ENCODE assay signal across 1 cellular context in the genomic region with DNA sequence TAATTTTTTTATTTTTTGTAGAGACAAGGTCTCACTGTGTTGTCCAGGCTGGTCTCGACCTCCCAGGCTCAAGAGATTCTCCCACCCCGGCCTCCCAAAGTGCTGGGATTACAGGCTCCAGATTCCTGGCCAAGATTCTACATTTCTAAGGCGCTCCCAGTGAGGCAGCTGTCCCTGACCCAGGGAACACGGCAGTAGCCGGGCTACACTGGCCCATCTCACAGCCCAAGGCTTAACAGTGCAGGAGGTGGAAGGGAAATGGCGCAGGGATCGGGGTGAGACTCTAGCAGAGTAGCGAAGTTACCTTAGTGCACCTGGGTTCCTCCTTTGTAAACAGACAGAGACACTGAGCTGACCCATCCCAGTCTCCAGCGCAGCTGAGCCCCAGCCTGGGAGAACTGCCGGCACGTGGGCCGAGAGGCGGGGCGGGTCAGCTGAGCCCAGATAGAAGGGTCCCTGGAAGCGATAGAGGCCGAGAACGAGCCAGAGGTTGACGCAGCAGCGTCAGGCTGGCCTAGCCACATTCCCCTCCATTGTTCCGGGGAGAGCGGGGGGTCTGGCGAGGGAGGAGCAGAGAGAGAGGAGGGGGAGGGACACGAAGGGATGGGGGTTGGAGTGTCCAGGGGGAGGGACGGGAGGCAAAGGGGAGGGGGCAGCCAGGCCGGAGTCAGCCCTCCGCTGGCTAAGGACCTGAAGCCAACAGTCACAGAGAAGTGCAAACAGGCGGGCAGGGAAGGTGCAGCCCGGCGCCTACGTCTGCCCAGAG.
TF ChIP-seq lines count a peak whose summit lies in the region.

No MANE protein-coding gene starts in this region.

TF ChIP-seq in K562, 482 proteins besides CTCF, POLR2A, EP300 and RAD21 (continued from another document and continues in another):
- TF ChIP-seq CBX8 (IDR thresholded peaks at IDR 0.05; ENCODE audit: borderline replicate concordance, extremely low read depth, low read depth, low read length, poor library complexity, severe bottlenecking) (no peak), PPARD (CRISPR knock-in tag; IDR thresholded peaks at IDR 0.05) (no peak), YBX1 (IDR thresholded peaks at IDR 0.05) (no peak), HCFC1 (IDR thresholded peaks at IDR 0.05; ENCODE audit: low read depth, low read length) (no peak), SAFB (IDR thresholded peaks at IDR 0.05; ENCODE audit: borderline replicate concordance, low read depth, low read length) (no peak), EWSR1 (IDR thresholded peaks at IDR 0.05; ENCODE audit: borderline replicate concordance, low read depth, partially characterized antibody) (no peak), SAP30 (IDR thresholded peaks at IDR 0.05; ENCODE audit: borderline replicate concordance, insufficient read depth, low read depth, low read length, poor library complexity, severe bottlenecking) (peak; percentile 48), ZNF436 (CRISPR knock-in tag; IDR thresholded peaks at IDR 0.05) (no peak), ETV6 (IDR thresholded peaks at IDR 0.05; ENCODE audit: borderline replicate concordance in 1 of 2, low read depth in 2 of 2, low read length in 1 of 2) (no peak), ETV6 (CRISPR knock-in tag; IDR thresholded peaks at IDR 0.05; ENCODE audit: borderline replicate concordance) (no peak), HLTF (IDR thresholded peaks at IDR 0.05) (no peak), SMARCE1 (IDR thresholded peaks at IDR 0.05) (no peak), TBL1XR1 (IDR thresholded peaks at IDR 0.05; ENCODE audit: low read length in 2 of 2) (no peak), ZKSCAN1 (IDR thresholded peaks at IDR 0.05; ENCODE audit: low read depth, low read length) (no peak), ZNF584 (CRISPR knock-in tag; IDR thresholded peaks at IDR 0.05; ENCODE audit: low read depth) (no peak), DACH1 (IDR thresholded peaks at IDR 0.05; ENCODE audit: partially characterized antibody) (peak; percentile 51), RB1 (IDR thresholded peaks at IDR 0.05; ENCODE audit: low read depth) (no peak), CXXC5 (CRISPR knock-in tag; IDR thresholded peaks at IDR 0.05) (peak; percentile 26; the same call in 1 of the 2 replicates), MCM7 (IDR thresholded peaks at IDR 0.05) (no peak), FIP1L1 (IDR thresholded peaks at IDR 0.05; ENCODE audit: low read depth, low read length, poor library complexity, severe bottlenecking) (no peak), ZNF282 (CRISPR knock-in tag; IDR thresholded peaks at IDR 0.05) (no peak), ATF7 (IDR thresholded peaks at IDR 0.05) (no peak), NFXL1 (CRISPR knock-in tag; IDR thresholded peaks at IDR 0.05) (no peak), STAT5B (CRISPR knock-in tag; IDR thresholded peaks at IDR 0.05) (no peak), BHLHE40 (IDR thresholded peaks at IDR 0.05; ENCODE audit: low read length) (peak; percentile 91)
- TF ChIP-seq, protein P1, sequence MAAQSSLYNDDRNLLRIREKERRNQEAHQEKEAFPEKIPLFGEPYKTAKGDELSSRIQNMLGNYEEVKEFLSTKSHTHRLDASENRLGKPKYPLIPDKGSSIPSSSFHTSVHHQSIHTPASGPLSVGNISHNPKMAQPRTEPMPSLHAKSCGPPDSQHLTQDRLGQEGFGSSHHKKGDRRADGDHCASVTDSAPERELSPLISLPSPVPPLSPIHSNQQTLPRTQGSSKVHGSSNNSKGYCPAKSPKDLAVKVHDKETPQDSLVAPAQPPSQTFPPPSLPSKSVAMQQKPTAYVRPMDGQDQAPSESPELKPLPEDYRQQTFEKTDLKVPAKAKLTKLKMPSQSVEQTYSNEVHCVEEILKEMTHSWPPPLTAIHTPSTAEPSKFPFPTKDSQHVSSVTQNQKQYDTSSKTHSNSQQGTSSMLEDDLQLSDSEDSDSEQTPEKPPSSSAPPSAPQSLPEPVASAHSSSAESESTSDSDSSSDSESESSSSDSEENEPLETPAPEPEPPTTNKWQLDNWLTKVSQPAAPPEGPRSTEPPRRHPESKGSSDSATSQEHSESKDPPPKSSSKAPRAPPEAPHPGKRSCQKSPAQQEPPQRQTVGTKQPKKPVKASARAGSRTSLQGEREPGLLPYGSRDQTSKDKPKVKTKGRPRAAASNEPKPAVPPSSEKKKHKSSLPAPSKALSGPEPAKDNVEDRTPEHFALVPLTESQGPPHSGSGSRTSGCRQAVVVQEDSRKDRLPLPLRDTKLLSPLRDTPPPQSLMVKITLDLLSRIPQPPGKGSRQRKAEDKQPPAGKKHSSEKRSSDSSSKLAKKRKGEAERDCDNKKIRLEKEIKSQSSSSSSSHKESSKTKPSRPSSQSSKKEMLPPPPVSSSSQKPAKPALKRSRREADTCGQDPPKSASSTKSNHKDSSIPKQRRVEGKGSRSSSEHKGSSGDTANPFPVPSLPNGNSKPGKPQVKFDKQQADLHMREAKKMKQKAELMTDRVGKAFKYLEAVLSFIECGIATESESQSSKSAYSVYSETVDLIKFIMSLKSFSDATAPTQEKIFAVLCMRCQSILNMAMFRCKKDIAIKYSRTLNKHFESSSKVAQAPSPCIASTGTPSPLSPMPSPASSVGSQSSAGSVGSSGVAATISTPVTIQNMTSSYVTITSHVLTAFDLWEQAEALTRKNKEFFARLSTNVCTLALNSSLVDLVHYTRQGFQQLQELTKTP (IDR thresholded peaks at IDR 0.05; ENCODE audit: low read depth in 1 of 2, partially characterized antibody in 2 of 2): no peak
- TF ChIP-seq, protein P2, sequence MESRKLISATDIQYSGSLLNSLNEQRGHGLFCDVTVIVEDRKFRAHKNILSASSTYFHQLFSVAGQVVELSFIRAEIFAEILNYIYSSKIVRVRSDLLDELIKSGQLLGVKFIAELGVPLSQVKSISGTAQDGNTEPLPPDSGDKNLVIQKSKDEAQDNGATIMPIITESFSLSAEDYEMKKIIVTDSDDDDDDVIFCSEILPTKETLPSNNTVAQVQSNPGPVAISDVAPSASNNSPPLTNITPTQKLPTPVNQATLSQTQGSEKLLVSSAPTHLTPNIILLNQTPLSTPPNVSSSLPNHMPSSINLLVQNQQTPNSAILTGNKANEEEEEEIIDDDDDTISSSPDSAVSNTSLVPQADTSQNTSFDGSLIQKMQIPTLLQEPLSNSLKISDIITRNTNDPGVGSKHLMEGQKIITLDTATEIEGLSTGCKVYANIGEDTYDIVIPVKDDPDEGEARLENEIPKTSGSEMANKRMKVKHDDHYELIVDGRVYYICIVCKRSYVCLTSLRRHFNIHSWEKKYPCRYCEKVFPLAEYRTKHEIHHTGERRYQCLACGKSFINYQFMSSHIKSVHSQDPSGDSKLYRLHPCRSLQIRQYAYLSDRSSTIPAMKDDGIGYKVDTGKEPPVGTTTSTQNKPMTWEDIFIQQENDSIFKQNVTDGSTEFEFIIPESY (CRISPR knock-in tag; IDR thresholded peaks at IDR 0.05): no peak
- TF ChIP-seq, protein P3, sequence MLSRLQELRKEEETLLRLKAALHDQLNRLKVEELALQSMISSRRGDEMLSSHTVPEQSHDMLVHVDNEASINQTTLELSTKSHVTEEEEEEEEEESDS (CRISPR knock-in tag; IDR thresholded peaks at IDR 0.05): no peak
- TF ChIP-seq, protein P4, sequence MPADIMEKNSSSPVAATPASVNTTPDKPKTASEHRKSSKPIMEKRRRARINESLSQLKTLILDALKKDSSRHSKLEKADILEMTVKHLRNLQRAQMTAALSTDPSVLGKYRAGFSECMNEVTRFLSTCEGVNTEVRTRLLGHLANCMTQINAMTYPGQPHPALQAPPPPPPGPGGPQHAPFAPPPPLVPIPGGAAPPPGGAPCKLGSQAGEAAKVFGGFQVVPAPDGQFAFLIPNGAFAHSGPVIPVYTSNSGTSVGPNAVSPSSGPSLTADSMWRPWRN (IDR thresholded peaks at IDR 0.05; ENCODE audit: low read depth): no peak
- TF ChIP-seq, protein P5, sequence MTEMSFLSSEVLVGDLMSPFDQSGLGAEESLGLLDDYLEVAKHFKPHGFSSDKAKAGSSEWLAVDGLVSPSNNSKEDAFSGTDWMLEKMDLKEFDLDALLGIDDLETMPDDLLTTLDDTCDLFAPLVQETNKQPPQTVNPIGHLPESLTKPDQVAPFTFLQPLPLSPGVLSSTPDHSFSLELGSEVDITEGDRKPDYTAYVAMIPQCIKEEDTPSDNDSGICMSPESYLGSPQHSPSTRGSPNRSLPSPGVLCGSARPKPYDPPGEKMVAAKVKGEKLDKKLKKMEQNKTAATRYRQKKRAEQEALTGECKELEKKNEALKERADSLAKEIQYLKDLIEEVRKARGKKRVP (CRISPR knock-in tag; IDR thresholded peaks at IDR 0.05): no peak
- TF ChIP-seq, protein P6, sequence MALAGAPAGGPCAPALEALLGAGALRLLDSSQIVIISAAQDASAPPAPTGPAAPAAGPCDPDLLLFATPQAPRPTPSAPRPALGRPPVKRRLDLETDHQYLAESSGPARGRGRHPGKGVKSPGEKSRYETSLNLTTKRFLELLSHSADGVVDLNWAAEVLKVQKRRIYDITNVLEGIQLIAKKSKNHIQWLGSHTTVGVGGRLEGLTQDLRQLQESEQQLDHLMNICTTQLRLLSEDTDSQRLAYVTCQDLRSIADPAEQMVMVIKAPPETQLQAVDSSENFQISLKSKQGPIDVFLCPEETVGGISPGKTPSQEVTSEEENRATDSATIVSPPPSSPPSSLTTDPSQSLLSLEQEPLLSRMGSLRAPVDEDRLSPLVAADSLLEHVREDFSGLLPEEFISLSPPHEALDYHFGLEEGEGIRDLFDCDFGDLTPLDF (CRISPR knock-in tag; IDR thresholded peaks at IDR 0.05): no peak
- TF ChIP-seq, protein P7, sequence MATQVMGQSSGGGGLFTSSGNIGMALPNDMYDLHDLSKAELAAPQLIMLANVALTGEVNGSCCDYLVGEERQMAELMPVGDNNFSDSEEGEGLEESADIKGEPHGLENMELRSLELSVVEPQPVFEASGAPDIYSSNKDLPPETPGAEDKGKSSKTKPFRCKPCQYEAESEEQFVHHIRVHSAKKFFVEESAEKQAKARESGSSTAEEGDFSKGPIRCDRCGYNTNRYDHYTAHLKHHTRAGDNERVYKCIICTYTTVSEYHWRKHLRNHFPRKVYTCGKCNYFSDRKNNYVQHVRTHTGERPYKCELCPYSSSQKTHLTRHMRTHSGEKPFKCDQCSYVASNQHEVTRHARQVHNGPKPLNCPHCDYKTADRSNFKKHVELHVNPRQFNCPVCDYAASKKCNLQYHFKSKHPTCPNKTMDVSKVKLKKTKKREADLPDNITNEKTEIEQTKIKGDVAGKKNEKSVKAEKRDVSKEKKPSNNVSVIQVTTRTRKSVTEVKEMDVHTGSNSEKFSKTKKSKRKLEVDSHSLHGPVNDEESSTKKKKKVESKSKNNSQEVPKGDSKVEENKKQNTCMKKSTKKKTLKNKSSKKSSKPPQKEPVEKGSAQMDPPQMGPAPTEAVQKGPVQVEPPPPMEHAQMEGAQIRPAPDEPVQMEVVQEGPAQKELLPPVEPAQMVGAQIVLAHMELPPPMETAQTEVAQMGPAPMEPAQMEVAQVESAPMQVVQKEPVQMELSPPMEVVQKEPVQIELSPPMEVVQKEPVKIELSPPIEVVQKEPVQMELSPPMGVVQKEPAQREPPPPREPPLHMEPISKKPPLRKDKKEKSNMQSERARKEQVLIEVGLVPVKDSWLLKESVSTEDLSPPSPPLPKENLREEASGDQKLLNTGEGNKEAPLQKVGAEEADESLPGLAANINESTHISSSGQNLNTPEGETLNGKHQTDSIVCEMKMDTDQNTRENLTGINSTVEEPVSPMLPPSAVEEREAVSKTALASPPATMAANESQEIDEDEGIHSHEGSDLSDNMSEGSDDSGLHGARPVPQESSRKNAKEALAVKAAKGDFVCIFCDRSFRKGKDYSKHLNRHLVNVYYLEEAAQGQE (CRISPR knock-in tag; IDR thresholded peaks at IDR 0.05; ENCODE audit: low read depth): no peak
- TF ChIP-seq, protein P8, sequence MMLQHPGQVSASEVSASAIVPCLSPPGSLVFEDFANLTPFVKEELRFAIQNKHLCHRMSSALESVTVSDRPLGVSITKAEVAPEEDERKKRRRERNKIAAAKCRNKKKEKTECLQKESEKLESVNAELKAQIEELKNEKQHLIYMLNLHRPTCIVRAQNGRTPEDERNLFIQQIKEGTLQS (IDR thresholded peaks at IDR 0.05): no peak
- TF ChIP-seq, protein P8 (CRISPR knock-in tag; conservative IDR thresholded peaks at IDR 0.05): no peak
- TF ChIP-seq, protein P9, sequence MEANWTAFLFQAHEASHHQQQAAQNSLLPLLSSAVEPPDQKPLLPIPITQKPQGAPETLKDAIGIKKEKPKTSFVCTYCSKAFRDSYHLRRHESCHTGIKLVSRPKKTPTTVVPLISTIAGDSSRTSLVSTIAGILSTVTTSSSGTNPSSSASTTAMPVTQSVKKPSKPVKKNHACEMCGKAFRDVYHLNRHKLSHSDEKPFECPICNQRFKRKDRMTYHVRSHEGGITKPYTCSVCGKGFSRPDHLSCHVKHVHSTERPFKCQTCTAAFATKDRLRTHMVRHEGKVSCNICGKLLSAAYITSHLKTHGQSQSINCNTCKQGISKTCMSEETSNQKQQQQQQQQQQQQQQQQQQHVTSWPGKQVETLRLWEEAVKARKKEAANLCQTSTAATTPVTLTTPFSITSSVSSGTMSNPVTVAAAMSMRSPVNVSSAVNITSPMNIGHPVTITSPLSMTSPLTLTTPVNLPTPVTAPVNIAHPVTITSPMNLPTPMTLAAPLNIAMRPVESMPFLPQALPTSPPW (CRISPR knock-in tag; IDR thresholded peaks at IDR 0.05): peak; percentile 43
- TF ChIP-seq, protein P10, sequence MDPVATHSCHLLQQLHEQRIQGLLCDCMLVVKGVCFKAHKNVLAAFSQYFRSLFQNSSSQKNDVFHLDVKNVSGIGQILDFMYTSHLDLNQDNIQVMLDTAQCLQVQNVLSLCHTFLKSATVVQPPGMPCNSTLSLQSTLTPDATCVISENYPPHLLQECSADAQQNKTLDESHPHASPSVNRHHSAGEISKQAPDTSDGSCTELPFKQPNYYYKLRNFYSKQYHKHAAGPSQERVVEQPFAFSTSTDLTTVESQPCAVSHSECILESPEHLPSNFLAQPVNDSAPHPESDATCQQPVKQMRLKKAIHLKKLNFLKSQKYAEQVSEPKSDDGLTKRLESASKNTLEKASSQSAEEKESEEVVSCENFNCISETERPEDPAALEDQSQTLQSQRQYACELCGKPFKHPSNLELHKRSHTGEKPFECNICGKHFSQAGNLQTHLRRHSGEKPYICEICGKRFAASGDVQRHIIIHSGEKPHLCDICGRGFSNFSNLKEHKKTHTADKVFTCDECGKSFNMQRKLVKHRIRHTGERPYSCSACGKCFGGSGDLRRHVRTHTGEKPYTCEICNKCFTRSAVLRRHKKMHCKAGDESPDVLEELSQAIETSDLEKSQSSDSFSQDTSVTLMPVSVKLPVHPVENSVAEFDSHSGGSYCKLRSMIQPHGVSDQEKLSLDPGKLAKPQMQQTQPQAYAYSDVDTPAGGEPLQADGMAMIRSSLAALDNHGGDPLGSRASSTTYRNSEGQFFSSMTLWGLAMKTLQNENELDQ (CRISPR knock-in tag; IDR thresholded peaks at IDR 0.05; ENCODE audit: borderline replicate concordance): no peak
- TF ChIP-seq, protein P11, sequence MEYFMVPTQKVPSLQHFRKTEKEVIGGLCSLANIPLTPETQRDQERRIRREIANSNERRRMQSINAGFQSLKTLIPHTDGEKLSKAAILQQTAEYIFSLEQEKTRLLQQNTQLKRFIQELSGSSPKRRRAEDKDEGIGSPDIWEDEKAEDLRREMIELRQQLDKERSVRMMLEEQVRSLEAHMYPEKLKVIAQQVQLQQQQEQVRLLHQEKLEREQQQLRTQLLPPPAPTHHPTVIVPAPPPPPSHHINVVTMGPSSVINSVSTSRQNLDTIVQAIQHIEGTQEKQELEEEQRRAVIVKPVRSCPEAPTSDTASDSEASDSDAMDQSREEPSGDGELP (CRISPR knock-in tag; IDR thresholded peaks at IDR 0.05; ENCODE audit: borderline replicate concordance): peak; percentile 90
